17 cellular contexts compared by ENCODE assay signal in the genomic region with DNA sequence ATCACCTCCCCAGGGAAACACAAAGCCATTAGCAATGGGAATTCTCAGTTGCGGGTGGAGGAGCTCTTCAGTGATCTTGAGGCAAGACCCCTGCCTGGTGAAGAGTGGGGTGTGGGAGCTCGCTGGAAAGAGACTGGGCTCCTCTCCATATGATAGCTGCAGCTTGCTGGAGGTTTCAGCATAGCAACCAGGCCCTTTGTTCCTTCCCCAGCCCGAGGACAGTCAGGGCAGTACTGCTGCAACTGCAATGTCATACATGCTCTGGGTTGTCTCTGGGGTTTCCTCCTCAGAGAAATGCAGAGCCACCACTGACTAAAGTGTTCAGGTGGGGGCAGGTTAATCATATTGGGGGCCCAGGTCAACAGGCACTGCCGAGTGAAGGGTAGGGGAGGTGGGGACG.
DNase-seq lines count a peak whose midpoint lies in the region; ATAC-seq and TF ChIP-seq lines count a peak whose summit lies in the region.
"Had no signal": no experiment of that assay in that cellular context is flagged by ENCODE, and none has a peak within 500 bp of the region (broad histone marks: within the 10 kb centered on the region; RNA-seq: fewer than 3 reads in every experiment).

No MANE protein-coding gene starts in this region.

- no peaks in the 10 kb centered on the region for H4K20me1 ChIP-seq in Karpas-422 (ENCODE audit: insufficient read depth, low read depth, low read length)
- H4K20me1 ChIP-seq: BLaER1 treated with 17β-estradiol and CSF1 and Interleukin-3, amounts not matched to agents 10 nM and 100 nM had no signal

- H3K9me3 ChIP-seq in Karpas-422 (ENCODE audit: low read length) (no peaks in the 10 kb centered on the region), mucosa of descending colon (peaks cover 13% of the 10 kb centered on the region)

- intact Hi-C loops in mucosa of descending colon (cut with DNase I, micrococcal nuclease): no loop called here

- peak overlapping the region; percentile 37 for H3K9ac ChIP-seq in Karpas-422 (ENCODE audit: low read length)
- H3K9ac ChIP-seq: BLaER1 treated with 17β-estradiol and CSF1 and Interleukin-3, amounts not matched to agents 10 nM and 100 nM had no signal

- H3K4me3 ChIP-seq in Karpas-422 (ENCODE audit: low read length) (no peak overlapping the region), mucosa of descending colon (no peak overlapping the region)
- H3K4me3 ChIP-seq: BLaER1 treated with 17β-estradiol and CSF1 and Interleukin-3, amounts not matched to agents 10 nM and 100 nM; coronary artery; esophagus squamous epithelium; stomach had no signal

- peak; percentile 38 for ATAC-seq in GM18861 (IDR thresholded peaks at IDR 0.05; ENCODE audit: unreplicated experiment)
- ATAC-seq in HG02642 (IDR thresholded peaks at IDR 0.05; ENCODE audit: poor library complexity, unreplicated experiment): peak; percentile 47
- peak; percentile 34 for ATAC-seq in mucosa of descending colon
- ATAC-seq: activated CD8-positive, alpha-beta T cell treated with anti-CD3 and anti-CD28 coated beads for 36 hours had no signal

- DNase-seq in Karpas-422: peak; percentile 49
- no peak for DNase-seq in mucosa of descending colon
- DNase-seq in A172 (ENCODE audit: low spot score): no peak
- no peak for DNase-seq in H4 (ENCODE audit: low spot score)
- no peak for DNase-seq in NCI-H128 (lab: John Stamatoyannopoulos, UW; ENCODE audit: unreplicated experiment)
- no peak for DNase-seq in globus pallidus (ENCODE audit: low spot score)
- DNase-seq: activated CD8-positive, alpha-beta T cell treated with anti-CD3 and anti-CD28 coated beads for 36 hours; activated effector memory CD4-positive, alpha-beta T cell treated with Interleukin-2 at 50 U/mL for 16 hours; anterior cingulate cortex; DMS79; esophagus squamous epithelium; MM.1S; stomach had no signal

- no peak for TF ChIP-seq CTCF in mucosa of descending colon (IDR thresholded peaks at IDR 0.05)

- H3K27me3 ChIP-seq in Karpas-422 (ENCODE audit: low read length): no peaks in the 10 kb centered on the region
- H3K27me3 ChIP-seq: BLaER1 treated with 17β-estradiol and CSF1 and Interleukin-3, amounts not matched to agents 10 nM and 100 nM; esophagus squamous epithelium; stomach had no signal

- H2AFZ ChIP-seq in Karpas-422 (ENCODE audit: low read length): no peak overlapping the region

- peaks cover 44% of the 10 kb centered on the region for H3K4me1 ChIP-seq in Karpas-422 (ENCODE audit: low read length)
- H3K4me1 ChIP-seq in mucosa of descending colon (ENCODE audit: low read depth): no peaks in the 10 kb centered on the region
- H3K4me1 ChIP-seq: esophagus squamous epithelium, stomach had no signal

- peaks cover 85% of the 10 kb centered on the region for H3K79me2 ChIP-seq in Karpas-422 (ENCODE audit: low read length)

- no peaks in the 10 kb centered on the region for H3K9me2 ChIP-seq in Karpas-422 (replicated peaks; ENCODE audit: insufficient read depth, low read length)

- peak overlapping the region; percentile 57 for H3K27ac ChIP-seq in Karpas-422 (ENCODE audit: low read length)
- H3K27ac ChIP-seq: coronary artery, esophagus squamous epithelium, stomach had no signal

- no peaks in the 10 kb centered on the region for H3K36me3 ChIP-seq in Karpas-422 (ENCODE audit: insufficient read depth, low read length)
- H3K36me3 ChIP-seq in mucosa of descending colon (ENCODE audit: low read depth): no peaks in the 10 kb centered on the region
- H3K36me3 ChIP-seq: BLaER1 treated with 17β-estradiol and CSF1 and Interleukin-3, amounts not matched to agents 10 nM and 100 nM; esophagus squamous epithelium; stomach had no signal

- peak overlapping the region; percentile 18 for H3K4me2 ChIP-seq in Karpas-422 (ENCODE audit: low read depth, low read length, poor library complexity, severe bottlenecking)
